In genomic region chr10:47241946-47242900, GRCh38 we compare ENCODE assay signal across 21 cellular contexts. TPM values are rescaled to one million over a fixed set of nuclear protein-coding genes. Genes with fewer than 3 reads are reported as not detected.
DNase-seq lines count a peak whose midpoint lies in the region; ATAC-seq, FAIRE-seq and TF ChIP-seq lines count a peak whose summit lies in the region.
"Had no signal": no experiment of that assay in that cellular context is flagged by ENCODE, and none has a peak within 500 bp of the region (broad histone marks: within the 10 kb centered on the region; RNA-seq: fewer than 3 reads in every experiment).

No MANE protein-coding gene starts in this region.

- H2BK20ac ChIP-seq in H9 (ENCODE audit: low read depth, low read length, poor library complexity, severe bottlenecking) = no peak overlapping the region

- no peak overlapping the region for H4K8ac ChIP-seq in H9 (replicated peaks; ENCODE audit: insufficient read length, low read depth, low read length)

- H3K23me2 ChIP-seq in H9 (ENCODE audit: insufficient read length, low read depth, low read length, poor library complexity, severe bottlenecking) = no peaks in the 10 kb centered on the region

- no peaks in the 10 kb centered on the region for H3K27me3 ChIP-seq in H9 (ENCODE audit: insufficient read depth, low read length)
- H3K27me3 ChIP-seq in Loucy (ENCODE audit: insufficient read depth, low read length, poor library complexity, severe bottlenecking) = no peaks in the 10 kb centered on the region
- peaks cover 0 to 8% (median 0%) of the 10 kb centered on the region in 3 donors for H3K27me3 ChIP-seq in stomach
- H3K27me3 ChIP-seq in HepG2 (ENCODE audit: control insufficient read depth in 1 of 2, insufficient read depth in 2 of 2, low read length in 2 of 2) = peaks cover 1 to 10% of the 10 kb centered on the region in 2 experiments; a peak in 3 of 5 replicates
- peaks cover 0 to 7% (median 0%) of the 10 kb centered on the region in 45 donors for H3K27me3 ChIP-seq in dorsolateral prefrontal cortex
- H3K27me3 ChIP-seq: Peyer's patch, SJSA1 had no signal

- peaks cover 2% of the 10 kb centered on the region; the same call in 1 of the 2 replicates for H3K27me3 Mint-ChIP-seq in H9 (ENCODE audit: low read depth)

- H3K4ac ChIP-seq in H9 (ENCODE audit: low read depth, low read length) = no peak overlapping the region

- no peak for TF ChIP-seq POLR2A in stomach (IDR thresholded peaks at IDR 0.05)
- no peak for TF ChIP-seq POLR2A in HepG2 (IDR thresholded peaks at IDR 0.05; ENCODE audit: insufficient read depth in 1 of 2, low read depth in 2 of 2, low read length in 2 of 2)

- H3K4me1 ChIP-seq in H9 (ENCODE audit: insufficient read depth, low read length) (no peaks in the 10 kb centered on the region), Loucy (ENCODE audit: insufficient read depth, low read length, poor library complexity, severe bottlenecking) (peaks cover 51% of the 10 kb centered on the region), stomach (no peaks in the 10 kb centered on the region), HepG2 (ENCODE audit: insufficient read depth, low read length) (no peaks in the 10 kb centered on the region)
- H3K4me1 ChIP-seq: Peyer's patch, SJSA1 had no signal

- no peak for TF ChIP-seq EP300 in stomach (IDR thresholded peaks at IDR 0.05)
- TF ChIP-seq EP300 in HepG2 (IDR thresholded peaks at IDR 0.05; ENCODE audit: low read depth in 2 of 2, low read length in 2 of 2) = no peak
- TF ChIP-seq EP300 in HepG2 (CRISPR knock-in tag; IDR thresholded peaks at IDR 0.05; ENCODE audit: borderline replicate concordance) = no peak

- no peak overlapping the region for H3K18ac ChIP-seq in H9 (ENCODE audit: insufficient read length, low read depth, low read length)

- no peak overlapping the region for H2BK120ac ChIP-seq in H9 (ENCODE audit: low read depth, low read length, poor library complexity, severe bottlenecking)

- H3K9me3 ChIP-seq in H9 (ENCODE audit: control insufficient read depth, low read depth, low read length) (no peaks in the 10 kb centered on the region), Loucy (ENCODE audit: insufficient read depth, low read depth, low read length) (no peaks in the 10 kb centered on the region), stomach (peaks cover 0 to 4% (median 2%) of the 10 kb centered on the region in 4 donors), HepG2 (ENCODE audit: low read length) (no peaks in the 10 kb centered on the region)
- H3K9me3 ChIP-seq: Peyer's patch, SJSA1 had no signal

- H3K79me2 ChIP-seq in H9 (ENCODE audit: insufficient read depth, low read length) (no peaks in the 10 kb centered on the region), Loucy (ENCODE audit: insufficient read depth, low read length) (no peaks in the 10 kb centered on the region), HepG2 (ENCODE audit: insufficient read depth, low read length) (no peaks in the 10 kb centered on the region)

- H3K9ac ChIP-seq in H9 (ENCODE audit: extremely low read depth, insufficient read length, low read length) = no peak overlapping the region
- no peak overlapping the region for H3K9ac ChIP-seq in Loucy (ENCODE audit: low read depth, low read length, poor library complexity, severe bottlenecking)
- H3K9ac ChIP-seq in HepG2 (ENCODE audit: insufficient read depth, low read depth, low read length) = no peak overlapping the region
- H3K9ac ChIP-seq: BLaER1 treated with 17β-estradiol and CSF1 and Interleukin-3, amounts not matched to agents 10 nM and 100 nM; KMS-11 had no signal

- no CpG with 5 or more reads among the region's 9 CpGs for WGBS in H9 (ENCODE audit: extremely low coverage, insufficient read length, low lambda C conversion rate)
- 77 to 89% (median 83%) methylated on average over 7 to 9 of the region's 9 CpGs for WGBS in stomach, 5 donors
- 18% methylated on average over 6 of the region's 9 CpGs for WGBS in HepG2 (ENCODE audit: low lambda C conversion rate)

- no peak overlapping the region for H2BK12ac ChIP-seq in H9 (ENCODE audit: insufficient read length, low read depth, low read length)

- POLR2A ChIA-PET in HepG2 (lab: Yijun Ruan, JAX) = no interaction called here

- H3F3A ChIP-seq in Loucy (ENCODE audit: low read depth) = no peaks in the 10 kb centered on the region

- H3K4me1 Mint-ChIP-seq in H9 = peaks cover 7 to 13% of the 10 kb centered on the region in 2 experiments

- H3K23ac ChIP-seq in H9 (ENCODE audit: insufficient read length, low read depth, low read length) = no peak overlapping the region

- H3K79me1 ChIP-seq in H9 (ENCODE audit: insufficient read depth, low read depth, low read length, poor library complexity, severe bottlenecking) = no peaks in the 10 kb centered on the region

- ATAC-seq in HepG2 (no peak), HG02938 (IDR thresholded peaks at IDR 0.05; ENCODE audit: unreplicated experiment) (no peak)
- ATAC-seq: CD8-positive, alpha-beta T cell had no signal

- H3K9me3 Mint-ChIP-seq in H9 = no peaks in the 10 kb centered on the region
- H3K9me3 Mint-ChIP-seq: CD8-positive, alpha-beta T cell had no signal

- H4K91ac ChIP-seq in H9 (ENCODE audit: insufficient read length, low read depth, low read length) = no peak overlapping the region

- H3K9me2 ChIP-seq in Loucy (replicated peaks; ENCODE audit: low read depth, low read length) = no peaks in the 10 kb centered on the region

- no peak for TF ChIP-seq RAD21 in HepG2 (CRISPR knock-in tag; IDR thresholded peaks at IDR 0.05)

- no peak overlapping the region; the same call in 1 of the 2 replicates for H3K14ac ChIP-seq in H9 (ENCODE audit: insufficient read depth, low read length)

- no peak overlapping the region for H3K4me3 Mint-ChIP-seq in H9
- H3K4me3 Mint-ChIP-seq: CD8-positive, alpha-beta T cell had no signal

- no peak overlapping the region for H4K5ac ChIP-seq in H9 (ENCODE audit: insufficient read length, low read depth, low read length)

- no peak overlapping the region for H2BK15ac ChIP-seq in H9 (ENCODE audit: low read depth, low read length)

- H3K56ac ChIP-seq in H9 (ENCODE audit: insufficient read length, low read depth, low read length) = no peak overlapping the region

- intact Hi-C loops in stomach (cut with DNase I; ENCODE audit: low total_unique reads) (no loop called here), HepG2 (cut with micrococcal nuclease; ENCODE audit: unreplicated experiment) (no loop called here), dorsolateral prefrontal cortex (cut with DNase I) (no loop called here)

- peak; percentile 25 for DNase-seq in H9
- DNase-seq in ecto neural progenitor cell (ENCODE audit: low spot score) = peak; percentile 32
- DNase-seq in stomach = peak; percentile 10
- DNase-seq in HepG2 (ENCODE audit: low spot score) = no peak
- no peak for DNase-seq in dorsolateral prefrontal cortex
- DNase-seq: NCI-H1436, NCI-H1930, NCI-H345, NCI-H524 treated with DMSO at 0.1 percent for 48 hours had no signal

- H2AFZ ChIP-seq in H9 (ENCODE audit: low read length) = no peak overlapping the region
- peak overlapping the region; percentile 61; the same call in 1 of the 2 replicates for H2AFZ ChIP-seq in Loucy (ENCODE audit: low read length)
- H2AFZ ChIP-seq in HepG2 (ENCODE audit: low read length) = no peak overlapping the region

- H3K36me3 ChIP-seq in Loucy (ENCODE audit: insufficient read depth, low read length) (no peaks in the 10 kb centered on the region), stomach (no peaks in the 10 kb centered on the region), HepG2 (replicated peaks in 1 of 2; ENCODE audit: control insufficient read depth in 1 of 2, insufficient read depth in 2 of 2, low read length in 2 of 2) (no peaks in the 10 kb centered on the region)
- H3K36me3 ChIP-seq: BLaER1 treated with 17β-estradiol and CSF1 and Interleukin-3, amounts not matched to agents 10 nM and 100 nM; Peyer's patch; SJSA1 had no signal

- H4K20me1 ChIP-seq in H9 (ENCODE audit: control insufficient read depth, insufficient read depth, insufficient read length) (peaks cover 2% of the 10 kb centered on the region), Loucy (ENCODE audit: insufficient read depth, low read length, poor library complexity, severe bottlenecking) (no peaks in the 10 kb centered on the region), HepG2 (ENCODE audit: insufficient read depth, low read length) (no peaks in the 10 kb centered on the region)
- H4K20me1 ChIP-seq: BLaER1 treated with 17β-estradiol and CSF1 and Interleukin-3, amounts not matched to agents 10 nM and 100 nM had no signal

- in situ Hi-C loops in HepG2 (cut with HindIII; ENCODE audit: extremely low pct_ligation_motif_present, low pct_unique_long_range_greater_than_20kb) = no loop called here

- CTCF ChIA-PET in HepG2 (lab: Yijun Ruan, JAX; ENCODE audit: low intra/inter-chr PET ratio, low total read pairs) = no interaction called here

- TF ChIP-seq CTCF in H9 (conservative IDR thresholded peaks at IDR 0.05) = no peak
- TF ChIP-seq CTCF in Loucy (conservative IDR thresholded peaks at IDR 0.05; ENCODE audit: low read length) = no peak
- TF ChIP-seq CTCF in stomach (IDR thresholded peaks at IDR 0.05) = no peak
- no peak for TF ChIP-seq CTCF in HepG2 (CRISPR knock-in tag; IDR thresholded peaks at IDR 0.05)
- TF ChIP-seq CTCF in dorsolateral prefrontal cortex (IDR thresholded peaks at IDR 0.05 in 54 of 56, conservative IDR thresholded peaks at IDR 0.05 in 2 of 56; ENCODE audit: low read depth in 1 of 56, partially characterized antibody in 56 of 56) = no peak

- no peak overlapping the region for H3K27ac Mint-ChIP-seq in H9
- H3K27ac Mint-ChIP-seq: CD8-positive, alpha-beta T cell had no signal

- H3K27ac ChIP-seq in H9 (ENCODE audit: insufficient read length, low read depth, low read length) (no peak overlapping the region), stomach (no peak overlapping the region), HepG2 (ENCODE audit: extremely low read length, insufficient read depth, low read length) (no peak overlapping the region), dorsolateral prefrontal cortex (no peak overlapping the region)
- H3K27ac ChIP-seq: KMS-11, Peyer's patch, SJSA1 had no signal

- no peak overlapping the region for H2AK5ac ChIP-seq in H9 (ENCODE audit: insufficient read length, low read length)

- H3T11ph ChIP-seq in H9 (ENCODE audit: low read length) = no peak overlapping the region

- H2BK5ac ChIP-seq in H9 (ENCODE audit: insufficient read length, low read length) = no peak overlapping the region

- FAIRE-seq in HepG2 (lab: Jason Lieb, UNC) = no peak
- FAIRE-seq: D721Med, G401.6, H54 had no signal

- H3K4me3 ChIP-seq in Loucy (ENCODE audit: low read length, poor library complexity, severe bottlenecking) (no peak overlapping the region), stomach (no peak overlapping the region), HepG2 (replicated peaks in 1 of 3; ENCODE audit: insufficient read depth in 1 of 3, low read depth in 2 of 3, low read length in 3 of 3) (no peak overlapping the region), dorsolateral prefrontal cortex (no peak overlapping the region)
- H3K4me3 ChIP-seq: BLaER1 treated with 17β-estradiol and CSF1 and Interleukin-3, amounts not matched to agents 10 nM and 100 nM; Peyer's patch; SJSA1 had no signal

- H3K4me2 ChIP-seq in H9 (ENCODE audit: insufficient read depth, insufficient read length, low read length) (no peak overlapping the region), Loucy (ENCODE audit: low read depth, low read length, poor library complexity, severe bottlenecking) (peak overlapping the region; percentile 21), HepG2 (ENCODE audit: low read depth, low read length) (no peak overlapping the region)
- H3K4me2 ChIP-seq: KMS-11 had no signal

- BruUV-seq in HepG2 (replicated peaks; lab: Mats Ljungman, UMichigan) = no TSS peak

- H3K36me3 Mint-ChIP-seq in H9 (ENCODE audit: insufficient read depth in 1 of 3, low read depth in 3 of 3) = no peaks in the 10 kb centered on the region
- H3K36me3 Mint-ChIP-seq: CD8-positive, alpha-beta T cell had no signal

RNA-seq across cellular contexts. Expression of gene GDF10, which starts 57.8 kb away (rescaled TPM):
- total RNA-seq in H9 (2021) (0.20 TPM in 1 of 2 replicates, not detected in the other), stomach (1 to 10 TPM in 1 of 5 donors, not detected in 4; 2.6 TPM), HepG2 (2016; rRNA removed; fragmentation: Illumina TruSeq; extraction: Trizol) (not detected in 2 replicates), dorsolateral prefrontal cortex (10 to 100 TPM in 28 of 120 experiments, 1 to 10 TPM in 92; 3.4 to 13.9 (median 8.0) TPM)
- polyA plus RNA-seq in stomach (under 1 TPM in 2 of 3 donors, not detected in 1; 0.31 to 0.90 TPM), HepG2 (2011; rRNA removed) (0.03 TPM in 1 of 2 replicates, not detected in the other)
- total RNA-seq in HepG2 (2016; cell fraction: cytosol; rRNA removed; fragmentation: Illumina TruSeq; extraction: Trizol; ENCODE audit: low read depth) = not detected in 2 replicates
- 0.13 TPM in 1 of 2 replicates, not detected in the other for total RNA-seq in HepG2 (2016; cell fraction: insoluble cytoplasmic fraction; rRNA removed; fragmentation: Illumina TruSeq; extraction: Trizol)
- total RNA-seq in HepG2 (2016; cell fraction: membrane; rRNA removed; fragmentation: Illumina TruSeq; extraction: Trizol) = 0.07 TPM in 1 of 2 replicates, not detected in the other
- total RNA-seq in HepG2 (2016; cell fraction: nucleus; rRNA removed; fragmentation: Illumina TruSeq; extraction: Trizol) = 0.19 TPM in 1 of 2 replicates, not detected in the other
- polyA plus RNA-seq in HepG2 (2011; cell fraction: cytosol; rRNA removed) = not detected in 2 replicates
- polyA plus RNA-seq in HepG2 (2011; cell fraction: nucleus; rRNA removed) = not detected in 2 replicates
- polyA plus RNA-seq in HepG2 (2012) = not detected in 2 replicates
- not detected in 2 replicates for polyA plus RNA-seq in HepG2 (2016; cell fraction: cytosol; fragmentation: Illumina TruSeq; extraction: Trizol; ENCODE audit: low read depth)
- not detected in 2 replicates for polyA plus RNA-seq in HepG2 (2016; cell fraction: insoluble cytoplasmic fraction; fragmentation: Illumina TruSeq; extraction: Trizol; ENCODE audit: low read depth)
- not detected in 2 replicates for polyA plus RNA-seq in HepG2 (2016; cell fraction: membrane; fragmentation: Illumina TruSeq; extraction: Trizol; ENCODE audit: low read depth)
- 0.18 and 0.19 TPM in 2 replicates for polyA plus RNA-seq in HepG2 (2016; cell fraction: nucleus; fragmentation: Illumina TruSeq; extraction: Trizol; ENCODE audit: insufficient read depth, low read depth)
- not detected in 2 replicates for polyA minus RNA-seq in HepG2 (2011; rRNA and poly(A)+ RNA removed; ENCODE audit: low replicate concordance)
- not detected in 2 replicates for polyA minus RNA-seq in HepG2 (2011; cell fraction: cytosol; rRNA and poly(A)+ RNA removed)
- polyA minus RNA-seq in HepG2 (2011; cell fraction: nucleus; rRNA and poly(A)+ RNA removed) = not detected in 2 replicates
- total RNA-seq: HT-29, MCF 10A, SJSA1 had no signal

Comparison
In these comparisons a context has a peak if more than half of its experiments do, and no peak if none do; other contexts are left out.
1. DNase-seq: peak in H9 (single experiment), ecto neural progenitor cell (single experiment) and stomach (single experiment); none in HepG2 (single experiment) and dorsolateral prefrontal cortex (0 of 10).